8 cellular contexts compared by ENCODE assay signal in the genomic region with DNA sequence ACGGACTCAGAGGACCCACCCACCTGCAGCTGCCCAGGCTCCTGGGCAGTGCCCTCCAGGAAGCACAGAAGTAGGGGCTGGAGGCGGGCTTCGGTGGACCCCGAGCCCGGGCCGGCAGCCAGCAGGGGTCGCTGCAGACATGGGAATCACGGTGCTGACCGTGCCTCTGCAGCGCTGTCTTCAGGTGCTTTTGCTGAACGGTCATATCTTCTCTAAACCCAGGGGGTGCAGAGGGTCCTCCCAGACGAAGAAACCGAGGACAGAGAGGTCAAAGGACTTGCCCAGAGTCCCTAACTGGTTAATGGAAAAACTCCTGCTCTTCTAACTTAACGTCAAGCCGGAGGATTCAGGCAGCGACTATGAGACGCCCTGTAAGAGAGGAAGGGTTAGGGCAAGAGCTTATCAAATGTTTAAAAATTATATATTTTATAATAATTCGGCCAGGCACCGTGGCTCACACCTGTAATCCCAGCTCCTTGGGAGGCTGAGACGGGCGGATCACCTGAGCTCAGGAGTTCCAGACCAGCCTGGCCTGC. TPM values are rescaled to one million over a fixed set of nuclear protein-coding genes. Genes with fewer than 3 reads are reported as not detected.
DNase-seq lines count a peak whose midpoint lies in the region; ATAC-seq, FAIRE-seq and TF ChIP-seq lines count a peak whose summit lies in the region.

No MANE protein-coding gene starts in this region.

- no peak overlapping the region for H3K4me3 Mint-ChIP-seq in activated T-cell treated with anti-CD3 and anti-CD28 coated beads, Interleukin-2, amount 50 U/mL, for 4 hours

- H3K4me1 ChIP-seq in BLaER1 treated with 17β-estradiol and CSF1 and Interleukin-3, amounts not matched to agents 10 nM and 100 nM = peaks cover 0 to 33% (median 28%) of the 10 kb centered on the region in 10 experiments; a peak in 18 of 20 replicates

- H3K4me1 Mint-ChIP-seq in activated T-cell treated with anti-CD3 and anti-CD28 coated beads, Interleukin-2, amount 50 U/mL, for 4 hours (ENCODE audit: low read depth) = no peaks in the 10 kb centered on the region

- no peak for FAIRE-seq in H54 (lab: Jason Lieb, UNC)

- H3K36me3 Mint-ChIP-seq in activated T-cell treated with anti-CD3 and anti-CD28 coated beads, Interleukin-2, amount 50 U/mL, for 4 hours (ENCODE audit: insufficient read depth) = no peaks in the 10 kb centered on the region

- no peaks in the 10 kb centered on the region for H3K36me3 ChIP-seq in BLaER1 treated with 17β-estradiol and CSF1 and Interleukin-3, amounts not matched to agents 10 nM and 100 nM

- no peak overlapping the region for H3K27ac ChIP-seq in BLaER1 treated with 17β-estradiol and CSF1 and Interleukin-3, amounts not matched to agents 10 nM and 100 nM

- H3K27me3 ChIP-seq in BLaER1 treated with 17β-estradiol and CSF1 and Interleukin-3, amounts not matched to agents 10 nM and 100 nM = no peaks in the 10 kb centered on the region

- TF ChIP-seq POLR2A in H54 (IDR thresholded peaks at IDR 0.05; ENCODE audit: low read depth, low read length) = no peak

- no peak overlapping the region for H3K9ac ChIP-seq in BLaER1 treated with 17β-estradiol and CSF1 and Interleukin-3, amounts not matched to agents 10 nM and 100 nM

- peaks cover 0 to 8% (median 0%) of the 10 kb centered on the region in 11 experiments; a peak in 4 of 22 replicates for H3K9me3 ChIP-seq in BLaER1 treated with 17β-estradiol and CSF1 and Interleukin-3, amounts not matched to agents 10 nM and 100 nM (replicated peaks in 1 of 11)

- H3K9me3 Mint-ChIP-seq in activated T-cell treated with anti-CD3 and anti-CD28 coated beads, Interleukin-2, amount 50 U/mL, for 4 hours = no peaks in the 10 kb centered on the region

- ATAC-seq in GM21526 (IDR thresholded peaks at IDR 0.05; ENCODE audit: low FRiP score, unreplicated experiment) (peak; percentile 83), Right ventricle myocardium superior (ENCODE audit: poor library complexity) (peak; percentile 65)
- ATAC-seq in activated T-cell treated with anti-CD3 and anti-CD28 coated beads, Interleukin-2, amount 50 U/mL, for 4 hours = peak; percentile 80 to 84

- peak overlapping the region in 8 of 11 experiments; percentile 37 to 77 (median 64); a peak in 12 of 22 replicates for H3K4me2 ChIP-seq in BLaER1 treated with 17β-estradiol and CSF1 and Interleukin-3, amounts not matched to agents 10 nM and 100 nM

- DNase-seq in NCI-H460 (ENCODE audit: extremely low read depth, low read depth) = peak; percentile 18
- peak; percentile 59 for DNase-seq in activated T-cell treated with anti-CD3 and anti-CD28 coated beads, Interleukin-2, amount 50 U/mL, for 4 hours
- peak; percentile 67 for DNase-seq in Right ventricle myocardium superior
- peak; percentile 80 for DNase-seq in stimulated activated CD4-positive, alpha-beta T cell treated with anti-CD3 and anti-CD28 coated beads, Interleukin-15, amount 100 ng/mL, for 24 hours
- no peak for DNase-seq in H54 (ENCODE audit: insufficient read length, low spot score)
- no peak for DNase-seq in cerebellar nuclear complex (lab: John Stamatoyannopoulos, UW)

- H3K4me3 ChIP-seq in BLaER1 treated with 17β-estradiol and CSF1 and Interleukin-3, amounts not matched to agents 10 nM and 100 nM = no peak overlapping the region

- intact Hi-C loops in Right ventricle myocardium superior (cut with DNase I) = no loop called here

- no peaks in the 10 kb centered on the region for H4K20me1 ChIP-seq in BLaER1 treated with 17β-estradiol and CSF1 and Interleukin-3, amounts not matched to agents 10 nM and 100 nM

- H3K27me3 Mint-ChIP-seq in activated T-cell treated with anti-CD3 and anti-CD28 coated beads, Interleukin-2, amount 50 U/mL, for 4 hours (ENCODE audit: low read depth) = peaks cover 6% of the 10 kb centered on the region

RNA-seq across cellular contexts. Expression of gene LEFTY2, which starts 21.5 kb away (rescaled TPM):
- not detected in 2 replicates for total RNA-seq in NCI-H460 (2014; rRNA removed; shearing (Covaris generic))
- not detected in 2 replicates for polyA plus RNA-seq in NCI-H460 (2014; cell fraction: nucleus; rRNA removed)
- total RNA-seq in activated T-cell treated with anti-CD3 and anti-CD28 coated beads, Interleukin-2, amount 50 U/mL, for 4 hours = not detected
- 0.24 TPM for total RNA-seq in Right ventricle myocardium superior

RNA-seq across cellular contexts. Expression of gene SDE2, which starts 36.6 kb away (rescaled TPM):
- total RNA-seq in NCI-H460 (2014; rRNA removed; shearing (Covaris generic)) = 58.5 and 68.7 TPM in 2 replicates
- 24.6 and 31.2 TPM in 2 replicates for polyA plus RNA-seq in NCI-H460 (2014; cell fraction: nucleus; rRNA removed)
- 10 to 100 TPM; 27.3 to 28.8 (median 28.5) TPM for total RNA-seq in activated T-cell treated with anti-CD3 and anti-CD28 coated beads, Interleukin-2, amount 50 U/mL, for 4 hours
- total RNA-seq in Right ventricle myocardium superior = 9.4 TPM

RNA-seq across cellular contexts. Expression of gene PYCR2, which starts 38.5 kb away (rescaled TPM):
- total RNA-seq in NCI-H460 (2014; rRNA removed; shearing (Covaris generic)) = 108 and 114 TPM in 2 replicates
- polyA plus RNA-seq in NCI-H460 (2014; cell fraction: nucleus; rRNA removed) = 340 and 355 TPM in 2 replicates
- 100 to 1,000 TPM; 156 to 161 (median 158) TPM for total RNA-seq in activated T-cell treated with anti-CD3 and anti-CD28 coated beads, Interleukin-2, amount 50 U/mL, for 4 hours
- 60.3 TPM for total RNA-seq in Right ventricle myocardium superior

Comparison
In these comparisons a context has a peak if more than half of its experiments do, and no peak if none do; other contexts are left out.
1. DNase-seq: peak in NCI-H460 (single experiment), activated T-cell treated with anti-CD3 and anti-CD28 coated beads, Interleukin-2, amount 50 U/mL, for 4 hours (single experiment), Right ventricle myocardium superior (single experiment) and stimulated activated CD4-positive, alpha-beta T cell treated with anti-CD3 and anti-CD28 coated beads, Interleukin-15, amount 100 ng/mL, for 24 hours (single experiment); none in H54 (single experiment) and cerebellar nuclear complex (0 of 2).
2. Peak in every context shown above with its lines, with median percentiles within 50 percentile points of each other: ATAC-seq.